9 cellular contexts compared by ENCODE assay signal in genomic region chr14:23609411-23610089, GRCh38. TPM values are rescaled to one million over a fixed set of nuclear protein-coding genes. Genes with fewer than 3 reads are reported as not detected.
DNase-seq lines count a peak whose midpoint lies in the region; ATAC-seq and TF ChIP-seq lines count a peak whose summit lies in the region.
"Not testable (repeated sequence)": the region's sequence is repeated elsewhere in the genome, so short reads cannot be mapped to it uniquely, and the experiment has no call there.
"Had no signal": no experiment of that assay in that cellular context is flagged by ENCODE, and none has a peak within 500 bp of the region (broad histone marks: within the 10 kb centered on the region; RNA-seq: fewer than 3 reads in every experiment).

No MANE protein-coding gene starts in this region.

- H3K27me3 Mint-ChIP-seq in CD4-positive, CD25-positive, alpha-beta regulatory T cell; activated T-cell treated with anti-CD3 and anti-CD28 coated beads, Interleukin-2, amount 50 U/mL, for 4 hours (ENCODE audit: low read depth); activated naive CD8-positive, alpha-beta T cell treated with anti-CD3 and anti-CD28 coated beads, Interleukin-2, amount 10 ng/mL, durations not matched to agents 7 days and 5 days; natural killer cell treated with Interleukin-12 subunit alpha and Interleukin-12 subunit beta and Interleukin-15 and Interleukin-18, amount 100 ng/mL, for 72 hours: not testable (repeated sequence)
- peaks cover 23% of the 10 kb centered on the region for H3K27me3 Mint-ChIP-seq in WTC11 (ENCODE audit: low read depth)

- not testable (repeated sequence) for ATAC-seq in CD4-positive, CD25-positive, alpha-beta regulatory T cell (ENCODE audit: low read depth in 2 of 2); WTC11; activated naive CD8-positive, alpha-beta T cell treated with anti-CD3 and anti-CD28 coated beads, Interleukin-2, amount 10 ng/mL, durations not matched to agents 7 days and 5 days (ENCODE audit: low read depth); natural killer cell treated with Interleukin-12 subunit alpha and Interleukin-12 subunit beta and Interleukin-15 and Interleukin-18, amount 100 ng/mL, for 72 hours; upper lobe of right lung
- ATAC-seq in activated T-cell treated with anti-CD3 and anti-CD28 coated beads, Interleukin-2, amount 50 U/mL, for 4 hours, result peak in 1 of 2 donors; percentile 11
- peak; percentile 43 for ATAC-seq in left lobe of liver

- H3K4me1 Mint-ChIP-seq in CD4-positive, CD25-positive, alpha-beta regulatory T cell, result peaks cover 15 to 37% (median 25%) of the 10 kb centered on the region in 4 donors
- not testable (repeated sequence) for H3K4me1 Mint-ChIP-seq in WTC11
- peaks cover 42% of the 10 kb centered on the region for H3K4me1 Mint-ChIP-seq in activated T-cell treated with anti-CD3 and anti-CD28 coated beads, Interleukin-2, amount 50 U/mL, for 4 hours (ENCODE audit: low read depth)
- peaks cover 34% of the 10 kb centered on the region for H3K4me1 Mint-ChIP-seq in activated naive CD8-positive, alpha-beta T cell treated with anti-CD3 and anti-CD28 coated beads, Interleukin-2, amount 10 ng/mL, durations not matched to agents 7 days and 5 days
- H3K4me1 Mint-ChIP-seq in natural killer cell treated with Interleukin-12 subunit alpha and Interleukin-12 subunit beta and Interleukin-15 and Interleukin-18, amount 100 ng/mL, for 72 hours (ENCODE audit: low read depth in 2 of 2), result peaks cover 38 to 40% of the 10 kb centered on the region in 2 donors

- H3K4me3 ChIP-seq in CD4-positive, CD25-positive, alpha-beta regulatory T cell (ENCODE audit: low read depth, low read length); upper lobe of right lung: not testable (repeated sequence)

- H3K27me3 ChIP-seq in CD4-positive, CD25-positive, alpha-beta regulatory T cell (ENCODE audit: control insufficient read depth, insufficient read depth, low read length); upper lobe of right lung: not testable (repeated sequence)

- H3K9me3 ChIP-seq in CD4-positive, CD25-positive, alpha-beta regulatory T cell (ENCODE audit: control insufficient read depth in 2 of 2, low read length in 2 of 2); upper lobe of right lung: not testable (repeated sequence)
- peaks cover 15% of the 10 kb centered on the region for H3K9me3 ChIP-seq in KOPT-K1 (ENCODE audit: insufficient read depth, low read length, poor library complexity, severe bottlenecking)

- H3K36me3 Mint-ChIP-seq in CD4-positive, CD25-positive, alpha-beta regulatory T cell; WTC11; activated T-cell treated with anti-CD3 and anti-CD28 coated beads, Interleukin-2, amount 50 U/mL, for 4 hours (ENCODE audit: insufficient read depth); natural killer cell treated with Interleukin-12 subunit alpha and Interleukin-12 subunit beta and Interleukin-15 and Interleukin-18, amount 100 ng/mL, for 72 hours: not testable (repeated sequence)
- peaks cover 14% of the 10 kb centered on the region for H3K36me3 Mint-ChIP-seq in activated naive CD8-positive, alpha-beta T cell treated with anti-CD3 and anti-CD28 coated beads, Interleukin-2, amount 10 ng/mL, durations not matched to agents 7 days and 5 days

- POLR2A ChIA-PET in WTC11 (lab: Charles Lee), result not testable (repeated sequence)
- POLR2A ChIA-PET in activated naive CD8-positive, alpha-beta T cell treated with anti-CD3 and anti-CD28 coated beads, Interleukin-2, amount 10 ng/mL, durations not matched to agents 7 days and 5 days (lab: Charles Lee), result interaction anchor here (1.4 to 1.9 kb wide), 3 partner anchors 22 to 552 kb away, joined by 3 to 9 read pairs (median 5); partner anchors contain the start of genes AP1G2 and IRF9

- TF ChIP-seq CTCF in WTC11 (IDR thresholded peaks at IDR 0.05); upper lobe of right lung (IDR thresholded peaks at IDR 0.05): not testable (repeated sequence)

- intact Hi-C loops in upper lobe of right lung (cut with DNase I), result not testable (repeated sequence)

- peaks cover 20% of the 10 kb centered on the region for H3K4me1 ChIP-seq in CD4-positive, CD25-positive, alpha-beta regulatory T cell (ENCODE audit: control insufficient read depth, insufficient read depth, low read length, poor library complexity, severe bottlenecking)
- H3K4me1 ChIP-seq in upper lobe of right lung, result not testable (repeated sequence)

- CTCF ChIA-PET in WTC11 (lab: Charles Lee), result interaction anchor here (9.0 kb wide), 1 partner anchor 23 kb away, joined by 69 read pairs; no protein-coding TSS in a partner anchor

- H3K27ac ChIP-seq in CD4-positive, CD25-positive, alpha-beta regulatory T cell (ENCODE audit: insufficient read depth, low read length, poor library complexity, severe bottlenecking), result peak overlapping the region; percentile 71
- H3K27ac ChIP-seq in KOPT-K1 (ENCODE audit: low read depth, low read length, poor library complexity, severe bottlenecking) (peak overlapping the region; percentile 65), upper lobe of right lung (peak overlapping the region; percentile 45)

- peak overlapping the region in 3 of 4 donors; percentile 10 to 82 (median 35) for H3K4me3 Mint-ChIP-seq in CD4-positive, CD25-positive, alpha-beta regulatory T cell
- H3K4me3 Mint-ChIP-seq in WTC11, result not testable (repeated sequence)
- H3K4me3 Mint-ChIP-seq in activated T-cell treated with anti-CD3 and anti-CD28 coated beads, Interleukin-2, amount 50 U/mL, for 4 hours, result peak overlapping the region; percentile 41
- peak overlapping the region; percentile 65 for H3K4me3 Mint-ChIP-seq in activated naive CD8-positive, alpha-beta T cell treated with anti-CD3 and anti-CD28 coated beads, Interleukin-2, amount 10 ng/mL, durations not matched to agents 7 days and 5 days
- H3K4me3 Mint-ChIP-seq in natural killer cell treated with Interleukin-12 subunit alpha and Interleukin-12 subunit beta and Interleukin-15 and Interleukin-18, amount 100 ng/mL, for 72 hours, result peak overlapping the region; percentile 64

- H3K9me3 Mint-ChIP-seq in CD4-positive, CD25-positive, alpha-beta regulatory T cell, result peaks cover 0 to 11% (median 0%) of the 10 kb centered on the region in 7 donors
- H3K9me3 Mint-ChIP-seq in WTC11, result peaks cover 15% of the 10 kb centered on the region
- not testable (repeated sequence) for H3K9me3 Mint-ChIP-seq in activated T-cell treated with anti-CD3 and anti-CD28 coated beads, Interleukin-2, amount 50 U/mL, for 4 hours; activated naive CD8-positive, alpha-beta T cell treated with anti-CD3 and anti-CD28 coated beads, Interleukin-2, amount 10 ng/mL, durations not matched to agents 7 days and 5 days; natural killer cell treated with Interleukin-12 subunit alpha and Interleukin-12 subunit beta and Interleukin-15 and Interleukin-18, amount 100 ng/mL, for 72 hours

- not testable (repeated sequence) for H3K36me3 ChIP-seq in CD4-positive, CD25-positive, alpha-beta regulatory T cell (ENCODE audit: control insufficient read depth, insufficient read depth, low read length); KOPT-K1 (ENCODE audit: insufficient read depth, low read length); upper lobe of right lung

- peak overlapping the region; percentile 90 to 98 (median 94) for H3K27ac Mint-ChIP-seq in CD4-positive, CD25-positive, alpha-beta regulatory T cell
- H3K27ac Mint-ChIP-seq in WTC11, result not testable (repeated sequence)
- H3K27ac Mint-ChIP-seq in activated naive CD8-positive, alpha-beta T cell treated with anti-CD3 and anti-CD28 coated beads, Interleukin-2, amount 10 ng/mL, durations not matched to agents 7 days and 5 days, result peak overlapping the region; percentile 92
- H3K27ac Mint-ChIP-seq in natural killer cell treated with Interleukin-12 subunit alpha and Interleukin-12 subunit beta and Interleukin-15 and Interleukin-18, amount 100 ng/mL, for 72 hours, result peak overlapping the region; percentile 92 to 96

- DNase-seq in CD4-positive, CD25-positive, alpha-beta regulatory T cell; WTC11 (ENCODE audit: low spot score); activated T-cell treated with anti-CD3 and anti-CD28 coated beads, Interleukin-2, amount 50 U/mL, for 4 hours; activated naive CD8-positive, alpha-beta T cell treated with anti-CD3 and anti-CD28 coated beads, Interleukin-2, amount 10 ng/mL, durations not matched to agents 7 days and 5 days; natural killer cell treated with Interleukin-12 subunit alpha and Interleukin-12 subunit beta and Interleukin-15 and Interleukin-18, amount 100 ng/mL, for 72 hours (ENCODE audit: low spot score); upper lobe of right lung: not testable (repeated sequence)
- peak; percentile 72 for DNase-seq in left lobe of liver (ENCODE audit: low spot score)

RNA-seq across cellular contexts. Expression of gene DHRS2, which starts 26.6 kb away (rescaled TPM):
- not detected for total RNA-seq in CD4-positive, CD25-positive, alpha-beta regulatory T cell
- under 1 TPM in 1 of 4 donors, not detected in 3; 0.25 TPM for polyA plus RNA-seq in CD4-positive, CD25-positive, alpha-beta regulatory T cell
- total RNA-seq in WTC11 (2021) (1.8 to 4.5 TPM (median 1.8 TPM) in 3 replicates), left lobe of liver (6.2 TPM), upper lobe of right lung (0.61 TPM)
- 1 to 10 TPM; 1.4 to 3.2 (median 1.7) TPM for total RNA-seq in activated T-cell treated with anti-CD3 and anti-CD28 coated beads, Interleukin-2, amount 50 U/mL, for 4 hours
- total RNA-seq in activated naive CD8-positive, alpha-beta T cell treated with anti-CD3 and anti-CD28 coated beads, Interleukin-2, amount 10 ng/mL, durations not matched to agents 7 days and 5 days, result under 1 TPM in 1 of 2 experiments, not detected in 1; 0.17 TPM
- total RNA-seq in natural killer cell treated with Interleukin-12 subunit alpha and Interleukin-12 subunit beta and Interleukin-15 and Interleukin-18, amount 100 ng/mL, for 72 hours, result 1 to 10 TPM in 1 of 2 donors, under 1 TPM in 1; 0.57 to 1.5 TPM

RNA-seq across cellular contexts. Expression of gene JPH4, which starts 31.0 kb away (rescaled TPM):
- not detected for total RNA-seq in CD4-positive, CD25-positive, alpha-beta regulatory T cell
- polyA plus RNA-seq in CD4-positive, CD25-positive, alpha-beta regulatory T cell, result under 1 TPM in 1 of 4 donors, not detected in 3; 0.14 TPM
- total RNA-seq in WTC11 (2021), result 50.1 to 62.0 TPM (median 60.0 TPM) in 3 replicates
- under 1 TPM; 0.11 to 0.27 (median 0.13) TPM for total RNA-seq in activated T-cell treated with anti-CD3 and anti-CD28 coated beads, Interleukin-2, amount 50 U/mL, for 4 hours
- total RNA-seq in activated naive CD8-positive, alpha-beta T cell treated with anti-CD3 and anti-CD28 coated beads, Interleukin-2, amount 10 ng/mL, durations not matched to agents 7 days and 5 days, result not detected
- total RNA-seq in left lobe of liver, result 0.10 TPM
- total RNA-seq in natural killer cell treated with Interleukin-12 subunit alpha and Interleukin-12 subunit beta and Interleukin-15 and Interleukin-18, amount 100 ng/mL, for 72 hours, result under 1 TPM in 1 of 2 donors, not detected in 1; 0.07 TPM
- 6.2 TPM for total RNA-seq in upper lobe of right lung
- total RNA-seq: A172 had no signal

RNA-seq across cellular contexts. Expression of gene AP1G2, which starts 42.0 kb away (rescaled TPM):
- 329 TPM for total RNA-seq in CD4-positive, CD25-positive, alpha-beta regulatory T cell
- 10 to 100 TPM; 56.1 to 84.9 (median 76.4) TPM for polyA plus RNA-seq in CD4-positive, CD25-positive, alpha-beta regulatory T cell
- total RNA-seq in WTC11 (2021) (108 to 122 TPM (median 115 TPM) in 3 replicates), left lobe of liver (19.3 TPM), upper lobe of right lung (128 TPM)
- 100 to 1,000 TPM in 2 of 3 donors, 10 to 100 TPM in 1; 86.9 to 113 (median 108) TPM for total RNA-seq in activated T-cell treated with anti-CD3 and anti-CD28 coated beads, Interleukin-2, amount 50 U/mL, for 4 hours
- 100 to 1,000 TPM; 335 to 389 TPM for total RNA-seq in activated naive CD8-positive, alpha-beta T cell treated with anti-CD3 and anti-CD28 coated beads, Interleukin-2, amount 10 ng/mL, durations not matched to agents 7 days and 5 days
- 100 to 1,000 TPM; 151 to 229 TPM for total RNA-seq in natural killer cell treated with Interleukin-12 subunit alpha and Interleukin-12 subunit beta and Interleukin-15 and Interleukin-18, amount 100 ng/mL, for 72 hours

RNA-seq across cellular contexts. Expression of gene THTPA, which starts 53.5 kb away (rescaled TPM):
- total RNA-seq in CD4-positive, CD25-positive, alpha-beta regulatory T cell, result 7.6 TPM
- 10 to 100 TPM in 3 of 4 donors, 1 to 10 TPM in 1; 7.5 to 14.6 (median 12.4) TPM for polyA plus RNA-seq in CD4-positive, CD25-positive, alpha-beta regulatory T cell
- 20.0 to 26.2 TPM (median 25.4 TPM) in 3 replicates for total RNA-seq in WTC11 (2021)
- 10 to 100 TPM; 17.1 to 18.8 (median 17.6) TPM for total RNA-seq in activated T-cell treated with anti-CD3 and anti-CD28 coated beads, Interleukin-2, amount 50 U/mL, for 4 hours
- 10 to 100 TPM; 14.2 to 19.2 TPM for total RNA-seq in activated naive CD8-positive, alpha-beta T cell treated with anti-CD3 and anti-CD28 coated beads, Interleukin-2, amount 10 ng/mL, durations not matched to agents 7 days and 5 days
- 11.1 TPM for total RNA-seq in left lobe of liver
- 10 to 100 TPM; 10.6 to 11.7 TPM for total RNA-seq in natural killer cell treated with Interleukin-12 subunit alpha and Interleukin-12 subunit beta and Interleukin-15 and Interleukin-18, amount 100 ng/mL, for 72 hours
- total RNA-seq in upper lobe of right lung, result 15.5 TPM

RNA-seq across cellular contexts. Expression of gene ZFHX2, which starts 58.0 kb away (rescaled TPM):
- 0.42 TPM for total RNA-seq in CD4-positive, CD25-positive, alpha-beta regulatory T cell
- polyA plus RNA-seq in CD4-positive, CD25-positive, alpha-beta regulatory T cell, result not detected
- total RNA-seq in WTC11 (2021) (16.4 to 26.2 TPM (median 25.7 TPM) in 3 replicates), left lobe of liver (0.81 TPM), upper lobe of right lung (2.3 TPM)
- total RNA-seq in activated T-cell treated with anti-CD3 and anti-CD28 coated beads, Interleukin-2, amount 50 U/mL, for 4 hours, result 1 to 10 TPM in 2 of 3 donors, under 1 TPM in 1; 0.58 to 1.1 (median 1.1) TPM
- 1 to 10 TPM in 1 of 2 experiments, under 1 TPM in 1; 0.75 to 1.4 TPM for total RNA-seq in activated naive CD8-positive, alpha-beta T cell treated with anti-CD3 and anti-CD28 coated beads, Interleukin-2, amount 10 ng/mL, durations not matched to agents 7 days and 5 days
- total RNA-seq in natural killer cell treated with Interleukin-12 subunit alpha and Interleukin-12 subunit beta and Interleukin-15 and Interleukin-18, amount 100 ng/mL, for 72 hours, result 1 to 10 TPM; 2.8 to 4.9 TPM
